In genomic region chr13:99956473-99957349, GRCh38 we compare ENCODE assay signal across 11 cellular contexts. TPM values are rescaled to one million over a fixed set of nuclear protein-coding genes. Genes with fewer than 3 reads are reported as not detected.
DNase-seq lines count a peak whose midpoint lies in the region; ATAC-seq, FAIRE-seq and TF ChIP-seq lines count a peak whose summit lies in the region.
"Had no signal": no experiment of that assay in that cellular context is flagged by ENCODE, and none has a peak within 500 bp of the region (broad histone marks: within the 10 kb centered on the region; RNA-seq: fewer than 3 reads in every experiment).

No MANE protein-coding gene starts in this region.

- 1 to 5% (median 3%) methylated on average over 35 to 68 of the region's 68 CpGs for WGBS in stomach, 5 donors

- TF ChIP-seq EP300 in stomach (IDR thresholded peaks at IDR 0.05) = no peak

- no peaks in the 10 kb centered on the region for H3K9me3 Mint-ChIP-seq in activated CD8-positive, alpha-beta memory T cell treated with anti-CD3 and anti-CD28 coated beads, Interleukin-2, amount 10 ng/mL, durations not matched to agents 7 days and 5 days (ENCODE audit: low read depth)
- H3K9me3 Mint-ChIP-seq: activated naive CD4-positive, alpha-beta T cell treated with anti-CD3 and anti-CD28 coated beads, Interleukin-2, amount 50 U/mL, for 72 hours had no signal

- peaks cover 2% of the 10 kb centered on the region for H3K36me3 Mint-ChIP-seq in activated CD8-positive, alpha-beta memory T cell treated with anti-CD3 and anti-CD28 coated beads, Interleukin-2, amount 10 ng/mL, durations not matched to agents 7 days and 5 days

- TF ChIP-seq POLR2A in stomach (IDR thresholded peaks at IDR 0.05) = no peak

- CTCF ChIA-PET in activated CD8-positive, alpha-beta memory T cell treated with anti-CD3 and anti-CD28 coated beads, Interleukin-2, amount 10 ng/mL, durations not matched to agents 7 days and 5 days (lab: Charles Lee) = interaction anchor here (0.5 to 1.6 kb wide), 5 partner anchors 10 to 273 kb away, joined by 3 to 4 read pairs (median 3); no protein-coding TSS in a partner anchor

- peaks cover 92% of the 10 kb centered on the region for H3K27me3 Mint-ChIP-seq in activated CD8-positive, alpha-beta memory T cell treated with anti-CD3 and anti-CD28 coated beads, Interleukin-2, amount 10 ng/mL, durations not matched to agents 7 days and 5 days

- FAIRE-seq in urothelium cell line (lab: Jason Lieb, UNC) = no peak

- H3K36me3 ChIP-seq in ascending aorta (no peaks in the 10 kb centered on the region), left lung (no peaks in the 10 kb centered on the region), stomach (no peaks in the 10 kb centered on the region)

- DNase-seq in activated CD8-positive, alpha-beta memory T cell treated with anti-CD3 and anti-CD28 coated beads for 24 hours = peak; percentile 64
- no peak for DNase-seq in activated CD8-positive, alpha-beta memory T cell treated with anti-CD3 and anti-CD28 coated beads, Interleukin-2, amount 10 ng/mL, durations not matched to agents 7 days and 5 days
- DNase-seq in ascending aorta (ENCODE audit: low spot score in 2 of 2) (no peak), left lung (peak in 1 of 2 donors; percentile 75), stomach (no peak), hippocampal formation (lab: John Stamatoyannopoulos, UW) (no peak), urothelium cell line (ENCODE audit: low spot score) (no peak)

- H3K27me3 ChIP-seq in ascending aorta = peaks cover 35% of the 10 kb centered on the region
- H3K27me3 ChIP-seq in left lung = peaks cover 80 to 100% of the 10 kb centered on the region in 2 donors
- peaks cover 52 to 100% (median 84%) of the 10 kb centered on the region in 3 donors for H3K27me3 ChIP-seq in stomach

- H3K4me3 Mint-ChIP-seq in activated CD8-positive, alpha-beta memory T cell treated with anti-CD3 and anti-CD28 coated beads, Interleukin-2, amount 10 ng/mL, durations not matched to agents 7 days and 5 days = no peak overlapping the region

- intact Hi-C loops in ascending aorta (cut with DNase I) (loop anchor here (5.0 kb wide), 1 partner anchor 36 kb away; no protein-coding TSS in a partner anchor), left lung (cut with DNase I) (no loop called here), stomach (cut with DNase I; ENCODE audit: low total_unique reads) (no loop called here)

- peaks cover 13% of the 10 kb centered on the region for H3K4me1 Mint-ChIP-seq in activated CD8-positive, alpha-beta memory T cell treated with anti-CD3 and anti-CD28 coated beads, Interleukin-2, amount 10 ng/mL, durations not matched to agents 7 days and 5 days

- no peaks in the 10 kb centered on the region for H3K9me3 ChIP-seq in ascending aorta
- H3K9me3 ChIP-seq in left lung = no peaks in the 10 kb centered on the region
- H3K9me3 ChIP-seq in stomach = peaks cover 0 to 18% (median 4%) of the 10 kb centered on the region in 4 donors

- no peak for ATAC-seq in activated CD8-positive, alpha-beta memory T cell treated with anti-CD3 and anti-CD28 coated beads, Interleukin-2, amount 10 ng/mL, durations not matched to agents 7 days and 5 days
- peak; percentile 20 for ATAC-seq in left lung
- ATAC-seq in GM21786 (IDR thresholded peaks at IDR 0.05; ENCODE audit: unreplicated experiment) = no peak

- H3K27ac ChIP-seq in ascending aorta (no peak overlapping the region), left lung (no peak overlapping the region), stomach (no peak overlapping the region)
- H3K27ac ChIP-seq: RWPE1 had no signal

- H3K27ac Mint-ChIP-seq in activated CD8-positive, alpha-beta memory T cell treated with anti-CD3 and anti-CD28 coated beads, Interleukin-2, amount 10 ng/mL, durations not matched to agents 7 days and 5 days = no peak overlapping the region
- H3K27ac Mint-ChIP-seq: activated naive CD4-positive, alpha-beta T cell treated with anti-CD3 and anti-CD28 coated beads, Interleukin-2, amount 50 U/mL, for 72 hours had no signal

- TF ChIP-seq CTCF in ascending aorta (IDR thresholded peaks at IDR 0.05) (no peak), left lung (IDR thresholded peaks at IDR 0.05) (no peak), stomach (IDR thresholded peaks at IDR 0.05) (no peak)

- H3K4me3 ChIP-seq in ascending aorta (peak overlapping the region; percentile 41 to 46), left lung (peak overlapping the region; percentile 1 to 19), stomach (peak overlapping the region; percentile 12 to 40 (median 17))

- H3K4me1 ChIP-seq in ascending aorta (peaks cover 2 to 25% of the 10 kb centered on the region in 2 donors), left lung (peaks cover 16 to 25% of the 10 kb centered on the region in 2 donors), stomach (peaks cover 28 to 44% (median 35%) of the 10 kb centered on the region in 4 donors)

RNA-seq across cellular contexts. Expression of gene ZIC5, which starts 14.9 kb away (rescaled TPM):
- total RNA-seq in activated CD8-positive, alpha-beta memory T cell treated with anti-CD3 and anti-CD28 coated beads, Interleukin-2, amount 10 ng/mL, durations not matched to agents 7 days and 5 days = not detected
- total RNA-seq in ascending aorta = not detected
- total RNA-seq in left lung = not detected
- total RNA-seq in stomach = not detected
- not detected for polyA plus RNA-seq in stomach
- total RNA-seq: activated naive CD4-positive, alpha-beta T cell treated with anti-CD3 and anti-CD28 coated beads, Interleukin-2, amount 50 U/mL, for 72 hours; myocyte had no signal

RNA-seq across cellular contexts. Expression of gene ZIC2, which starts 24.9 kb away (rescaled TPM):
- 1 to 10 TPM in 1 of 2 experiments, under 1 TPM in 1; 0.26 to 1.6 TPM for total RNA-seq in activated CD8-positive, alpha-beta memory T cell treated with anti-CD3 and anti-CD28 coated beads, Interleukin-2, amount 10 ng/mL, durations not matched to agents 7 days and 5 days
- total RNA-seq in ascending aorta (not detected), left lung (not detected), stomach (not detected)
- not detected for polyA plus RNA-seq in stomach
- total RNA-seq: myocyte had no signal
